In genomic region chr12:108094250-108094649, GRCh38 we compare ENCODE assay signal across 11 cellular contexts. TPM values are rescaled to one million over a fixed set of nuclear protein-coding genes. Genes with fewer than 3 reads are reported as not detected.
"Had no signal": no experiment of that assay in that cellular context is flagged by ENCODE, and none has a peak within 500 bp of the region (broad histone marks: within the 10 kb centered on the region; RNA-seq: fewer than 3 reads in every experiment).

No MANE protein-coding gene starts in this region.

- H3K9ac ChIP-seq: GM23248 had no signal

- FAIRE-seq: H1, H54 had no signal

- ATAC-seq: GM23338, HCT116 had no signal

- H3K4me1 ChIP-seq: HAP-1 had no signal

- H3K4me2 ChIP-seq: GM23338 had no signal

- H2AFZ ChIP-seq: GM23248, GM23338 had no signal

- DNase-seq: GM23248, GOT3, H7, H9, HCEC 1CT, HFFc6 had no signal

- H3K9me3 Mint-ChIP-seq: H9 had no signal

- H3K27ac ChIP-seq: GM23248 had no signal

- H3K9me3 ChIP-seq: HAP-1 had no signal

- H3K27ac Mint-ChIP-seq: GM23338, H9, HFFc6 had no signal

- H3K36me3 ChIP-seq: HAP-1 had no signal

- H3K4me3 Mint-ChIP-seq: GM23338, H9, HFFc6 had no signal

- H3K4me3 ChIP-seq: GM23248, GM23338, HAP-1 had no signal

RNA-seq across cellular contexts. Expression of gene WSCD2, which starts 34.8 kb away (rescaled TPM):
- total RNA-seq: GM23248, HFFc6 had no signal
- polyA plus RNA-seq: GM23248 had no signal
